ENCODE assay signal across 8 cellular contexts in genomic region chr7:100675581-100676350, GRCh38. TPM values are rescaled to one million over a fixed set of nuclear protein-coding genes. Genes with fewer than 3 reads are reported as not detected.
A peak's percentile ranks its signal among the peaks of the same experiment; 100 is the strongest.
DNase-seq lines count a peak whose midpoint lies in the region; ATAC-seq and TF ChIP-seq lines count a peak whose summit lies in the region.

No MANE protein-coding gene starts in this region.

- peak; percentile 31 for ATAC-seq in HG03175 (IDR thresholded peaks at IDR 0.05; ENCODE audit: unreplicated experiment)
- ATAC-seq in foreskin keratinocyte, result peak; percentile 26

- H3K9me3 ChIP-seq in neuronal stem cell (replicated peaks in 1 of 2; ENCODE audit: control insufficient read depth in 2 of 2, insufficient read depth in 1 of 2, low read depth in 1 of 2, low read length in 2 of 2), result no peaks in the 10 kb centered on the region
- no peaks in the 10 kb centered on the region for H3K9me3 ChIP-seq in subcutaneous abdominal adipose tissue (ENCODE audit: control insufficient read depth in 5 of 5, low read length in 5 of 5)

- no peak overlapping the region for H2BK12ac ChIP-seq in neuronal stem cell (ENCODE audit: low read length)

- H2BK120ac ChIP-seq in neuronal stem cell (ENCODE audit: low read depth, low read length), result no peak overlapping the region

- peaks cover 20% of the 10 kb centered on the region for H3K79me1 ChIP-seq in neuronal stem cell (ENCODE audit: low read depth, low read length)

- H3K4me1 ChIP-seq in foreskin keratinocyte, result no peaks in the 10 kb centered on the region
- H3K4me1 ChIP-seq in neuronal stem cell (ENCODE audit: control insufficient read depth in 2 of 2, insufficient read depth in 1 of 2, low read depth in 1 of 2, low read length in 2 of 2), result peaks cover 3 to 4% of the 10 kb centered on the region in 2 donors
- peaks cover 4 to 48% (median 23%) of the 10 kb centered on the region in 5 donors for H3K4me1 ChIP-seq in subcutaneous abdominal adipose tissue (ENCODE audit: control insufficient read depth in 5 of 5, insufficient read depth in 5 of 5, low read length in 5 of 5)

- WGBS in neuronal stem cell (ENCODE audit: extremely low coverage in 2 of 2, insufficient read length in 2 of 2, insufficient replicate concordance in 1 of 2), 2 donors, result no CpG with 5 or more reads among the region's 59 CpGs

- no peak overlapping the region for H2AK5ac ChIP-seq in neuronal stem cell (ENCODE audit: low read depth, low read length)

- H3K27ac ChIP-seq in foreskin keratinocyte (no peak overlapping the region), neuronal stem cell (replicated peaks; ENCODE audit: low read length) (no peak overlapping the region), subcutaneous abdominal adipose tissue (ENCODE audit: low read depth, low read length) (peak overlapping the region; percentile 92)

- peak overlapping the region; percentile 24 for H2BK5ac ChIP-seq in neuronal stem cell (ENCODE audit: low read length)

- H3K4me3 ChIP-seq in neuronal stem cell (ENCODE audit: low read length in 2 of 2) (peak overlapping the region; percentile 79 to 97), subcutaneous abdominal adipose tissue (ENCODE audit: low read depth in 1 of 5, low read length in 5 of 5) (peak overlapping the region; percentile 48 to 90 (median 89))

- H3K4me2 ChIP-seq in neuronal stem cell (ENCODE audit: insufficient read depth, low read length, poor library complexity, severe bottlenecking), result peak overlapping the region; percentile 93

- DNase-seq in NCI-H1694 (lab: John Stamatoyannopoulos, UW) (peak; percentile 12), NCI-H1694 treated with DMSO at 0.1 percent for 48 hours (lab: John Stamatoyannopoulos, UW) (no peak), RPMI7951 (ENCODE audit: low read depth) (peak; percentile 60), activated gamma-delta T cell treated with Interleukin-2 at 50 U/mL for 16 hours (peak; percentile 87), foreskin keratinocyte (peak; percentile 44 to 65), neuronal stem cell (ENCODE audit: low spot score) (peak; percentile 68)

- no peak for TF ChIP-seq CTCF in foreskin keratinocyte (conservative IDR thresholded peaks at IDR 0.05)

- H2AFZ ChIP-seq in neuronal stem cell (ENCODE audit: low read length), result peak overlapping the region; percentile 22

- H3K9ac ChIP-seq in neuronal stem cell (ENCODE audit: low read depth, low read length, poor library complexity) (peak overlapping the region; percentile 77), subcutaneous abdominal adipose tissue (ENCODE audit: low read length in 5 of 5) (peak overlapping the region in 1 of 5 donors; percentile 66)

- H3K36me3 ChIP-seq in neuronal stem cell (replicated peaks in 1 of 2; ENCODE audit: control insufficient read depth in 2 of 2, insufficient read depth in 2 of 2, low read length in 2 of 2), result peaks cover 23 to 45% of the 10 kb centered on the region in 2 donors
- H3K36me3 ChIP-seq in subcutaneous abdominal adipose tissue (ENCODE audit: control insufficient read depth in 5 of 5, insufficient read depth in 5 of 5, low read length in 5 of 5), result peaks cover 0 to 42% (median 37%) of the 10 kb centered on the region in 5 donors

- H3K27me3 ChIP-seq in foreskin keratinocyte (no peaks in the 10 kb centered on the region), neuronal stem cell (ENCODE audit: control insufficient read depth in 3 of 3, insufficient read depth in 3 of 3, low read depth in 1 of 3, low read length in 3 of 3) (no peaks in the 10 kb centered on the region), subcutaneous abdominal adipose tissue (ENCODE audit: control insufficient read depth in 5 of 5, insufficient read depth in 4 of 5, low read length in 5 of 5) (no peaks in the 10 kb centered on the region)

- no peak overlapping the region for H2BK15ac ChIP-seq in neuronal stem cell (ENCODE audit: low read length)

- peak overlapping the region; percentile 83 for H3K18ac ChIP-seq in neuronal stem cell (ENCODE audit: low read length)

- no peak overlapping the region for H4K91ac ChIP-seq in neuronal stem cell (ENCODE audit: low read depth, low read length, poor library complexity)

- no peak overlapping the region for H3K14ac ChIP-seq in neuronal stem cell (ENCODE audit: low read length)

- H4K8ac ChIP-seq in neuronal stem cell (ENCODE audit: low read depth, low read length), result no peak overlapping the region

- peak overlapping the region; percentile 3 for H3K23ac ChIP-seq in neuronal stem cell (ENCODE audit: low read depth, low read length, poor library complexity)

- no peak overlapping the region for H3K4ac ChIP-seq in neuronal stem cell (ENCODE audit: low read length)

RNA-seq across cellular contexts. Expression of gene GNB2, which starts 2.2 kb away (rescaled TPM):
- total RNA-seq in RPMI7951 (2014; rRNA removed; shearing (Covaris generic)), result 89.4 and 125 TPM in 2 replicates
- total RNA-seq in foreskin keratinocyte, result 207 and 212 TPM in 2 replicates
- polyA plus RNA-seq in foreskin keratinocyte, result 353 and 366 TPM in 2 replicates
- 110 TPM for polyA plus RNA-seq in neuronal stem cell (2013, experiment 1 of 2)
- polyA plus RNA-seq in neuronal stem cell (2013, experiment 2 of 2), result 110 TPM

RNA-seq across cellular contexts. Expression of gene GIGYF1, which starts 18.3 kb away (rescaled TPM):
- total RNA-seq in RPMI7951 (2014; rRNA removed; shearing (Covaris generic)), result 4.8 and 5.3 TPM in 2 replicates
- total RNA-seq in foreskin keratinocyte, result 15.6 and 16.0 TPM in 2 replicates
- polyA plus RNA-seq in foreskin keratinocyte, result 6.9 and 7.3 TPM in 2 replicates
- 29.2 TPM for polyA plus RNA-seq in neuronal stem cell (2013, experiment 1 of 2)
- 28.5 TPM for polyA plus RNA-seq in neuronal stem cell (2013, experiment 2 of 2)

RNA-seq across cellular contexts. Expression of gene ACTL6B, which starts 19.5 kb away (rescaled TPM):
- total RNA-seq in RPMI7951 (2014; rRNA removed; shearing (Covaris generic)), result not detected in 2 replicates
- not detected in 2 replicates for total RNA-seq in foreskin keratinocyte
- not detected in 2 replicates for polyA plus RNA-seq in foreskin keratinocyte
- 0.07 TPM for polyA plus RNA-seq in neuronal stem cell (2013, experiment 1 of 2)
- polyA plus RNA-seq in neuronal stem cell (2013, experiment 2 of 2), result 0.04 TPM

RNA-seq across cellular contexts. Expression of gene POP7, which starts 30.2 kb away (rescaled TPM):
- total RNA-seq in RPMI7951 (2014; rRNA removed; shearing (Covaris generic)), result 79.5 and 91.4 TPM in 2 replicates
- total RNA-seq in foreskin keratinocyte, result 85.5 and 90.6 TPM in 2 replicates
- 123 and 124 TPM in 2 replicates for polyA plus RNA-seq in foreskin keratinocyte
- 50.2 TPM for polyA plus RNA-seq in neuronal stem cell (2013, experiment 1 of 2)
- polyA plus RNA-seq in neuronal stem cell (2013, experiment 2 of 2), result 53.7 TPM

RNA-seq across cellular contexts. Expression of gene TFR2, which starts 34.4 kb away (rescaled TPM):
- 0.12 and 0.98 TPM in 2 replicates for total RNA-seq in RPMI7951 (2014; rRNA removed; shearing (Covaris generic))
- 0.34 and 0.39 TPM in 2 replicates for total RNA-seq in foreskin keratinocyte
- polyA plus RNA-seq in foreskin keratinocyte, result 0.57 and 0.70 TPM in 2 replicates
- 0.53 TPM for polyA plus RNA-seq in neuronal stem cell (2013, experiment 1 of 2)
- polyA plus RNA-seq in neuronal stem cell (2013, experiment 2 of 2), result 0.47 TPM
